ENCODE assay signal across 20 cellular contexts in genomic region chr2:117091438-117091837, GRCh38.
"Had no signal": no experiment of that assay in that cellular context is flagged by ENCODE, and none has a peak within 500 bp of the region (broad histone marks: within the 10 kb centered on the region; RNA-seq: fewer than 3 reads in every experiment).

No MANE protein-coding gene starts in this region.

- H3K4me3 ChIP-seq: K562 had no signal

- H3K27ac ChIP-seq: KMS-11, RWPE1 had no signal

- H3K9me3 ChIP-seq: SK-N-SH had no signal

- DNase-seq: Kasumi-1, MM.1S, MV-4-11, NCI-H1048, NCI-H1105 treated with DMSO at 0.1 percent for 48 hours, NCI-H1417 treated with DMSO at 0.1 percent for 48 hours, NCI-H146, NCI-H1694 treated with DMSO at 0.1 percent for 48 hours, NCI-H1930, NCI-H2081, NCI-H2107, NCI-H2227 treated with DMSO at 0.1 percent for 48 hours, NCI-H524, NCI-H526 treated with DMSO at 0.1 percent for 48 hours, NCI-H748 treated with DMSO at 0.1 percent for 48 hours, SHP77, SK-N-SH had no signal

- ATAC-seq: K562 had no signal

- H3K9ac ChIP-seq: KMS-11, SK-N-SH had no signal

- H3K4me2 ChIP-seq: KMS-11, SK-N-SH had no signal
